Comparison of ENCODE assay signal across 11 cellular contexts in genomic region chr6:54698974-54699373, GRCh38.
DNase-seq lines count a peak whose midpoint lies in the region; ATAC-seq and TF ChIP-seq lines count a peak whose summit lies in the region.
"Had no signal": no experiment of that assay in that cellular context is flagged by ENCODE, and none has a peak within 500 bp of the region (broad histone marks: within the 10 kb centered on the region; RNA-seq: fewer than 3 reads in every experiment).

No MANE protein-coding gene starts in this region.

- H3K27me3 ChIP-seq in esophagus (ENCODE audit: control insufficient read depth in 1 of 2, insufficient read depth in 2 of 2, low read length in 2 of 2) (no peaks in the 10 kb centered on the region), vagina (no peaks in the 10 kb centered on the region)

- no peak overlapping the region for H3K27ac Mint-ChIP-seq in activated CD8-positive, alpha-beta T cell treated with anti-CD3 and anti-CD28 coated beads, Interleukin-2, amount 10 ng/mL, durations not matched to agents 7 days and 5 days
- H3K27ac Mint-ChIP-seq: natural killer cell treated with Interleukin-12 subunit alpha and Interleukin-12 subunit beta and Interleukin-15 and Interleukin-18, amount 100 ng/mL, for 72 hours had no signal

- WGBS in esophagus, 2 donors, result 37 to 41% methylated on average over 3 of the region's 3 CpGs

- DNase-seq in ELF-1 (ENCODE audit: low read depth, low spot score), result peak; percentile 72
- no peak for DNase-seq in NCI-H1436 (lab: John Stamatoyannopoulos, UW)
- no peak for DNase-seq in activated CD8-positive, alpha-beta T cell treated with anti-CD3 and anti-CD28 coated beads, Interleukin-2, amount 10 ng/mL, durations not matched to agents 7 days and 5 days
- no peak for DNase-seq in vagina (ENCODE audit: extremely low spot score in 2 of 2)
- DNase-seq: activated CD4-positive, CD25-positive, alpha-beta regulatory T cell; SHP77 treated with DMSO at 0.1 percent for 48 hours had no signal

- H3K27me3 Mint-ChIP-seq in activated CD8-positive, alpha-beta T cell treated with anti-CD3 and anti-CD28 coated beads, Interleukin-2, amount 10 ng/mL, durations not matched to agents 7 days and 5 days (ENCODE audit: low read depth), result no peaks in the 10 kb centered on the region

- TF ChIP-seq CTCF in vagina (IDR thresholded peaks at IDR 0.05), result no peak

- intact Hi-C loops in vagina (cut with DNase I), result no loop called here

- peak; percentile 77 for ATAC-seq in GM19397 (IDR thresholded peaks at IDR 0.05; ENCODE audit: unreplicated experiment)
- peak; percentile 84 for ATAC-seq in HG03039 (IDR thresholded peaks at IDR 0.05; ENCODE audit: unreplicated experiment)
- no peak for ATAC-seq in activated CD8-positive, alpha-beta T cell treated with anti-CD3 and anti-CD28 coated beads, Interleukin-2, amount 10 ng/mL, durations not matched to agents 7 days and 5 days
- no peak for ATAC-seq in HG02763 (IDR thresholded peaks at IDR 0.05; ENCODE audit: unreplicated experiment)
- ATAC-seq: natural killer cell treated with Interleukin-12 subunit alpha and Interleukin-12 subunit beta and Interleukin-15 and Interleukin-18, amount 100 ng/mL, for 72 hours had no signal

- POLR2A ChIA-PET in activated CD8-positive, alpha-beta T cell treated with anti-CD3 and anti-CD28 coated beads, Interleukin-2, amount 10 ng/mL, durations not matched to agents 7 days and 5 days (lab: Charles Lee), result no interaction called here

- H3K36me3 Mint-ChIP-seq in activated CD8-positive, alpha-beta T cell treated with anti-CD3 and anti-CD28 coated beads, Interleukin-2, amount 10 ng/mL, durations not matched to agents 7 days and 5 days (ENCODE audit: low read depth), result no peaks in the 10 kb centered on the region
- H3K36me3 Mint-ChIP-seq: natural killer cell treated with Interleukin-12 subunit alpha and Interleukin-12 subunit beta and Interleukin-15 and Interleukin-18, amount 100 ng/mL, for 72 hours had no signal

- H3K36me3 ChIP-seq in esophagus (ENCODE audit: control insufficient read depth in 2 of 2, insufficient read depth in 2 of 2, low read length in 1 of 2), result no peaks in the 10 kb centered on the region
- H3K36me3 ChIP-seq in vagina, result no peaks in the 10 kb centered on the region

- H3K4me3 ChIP-seq in esophagus (ENCODE audit: low read depth in 1 of 2, low read length in 2 of 2), result no peak overlapping the region
- H3K4me3 ChIP-seq in vagina, result no peak overlapping the region

- H3K4me1 ChIP-seq in esophagus (ENCODE audit: control insufficient read depth in 2 of 2, insufficient read depth in 2 of 2, low read length in 1 of 2), result no peaks in the 10 kb centered on the region
- H3K4me1 ChIP-seq in vagina, result no peaks in the 10 kb centered on the region

- H3K4me3 Mint-ChIP-seq in activated CD8-positive, alpha-beta T cell treated with anti-CD3 and anti-CD28 coated beads, Interleukin-2, amount 10 ng/mL, durations not matched to agents 7 days and 5 days, result no peak overlapping the region
- H3K4me3 Mint-ChIP-seq: natural killer cell treated with Interleukin-12 subunit alpha and Interleukin-12 subunit beta and Interleukin-15 and Interleukin-18, amount 100 ng/mL, for 72 hours had no signal

- peak overlapping the region; percentile 34 to 55 for H3K27ac ChIP-seq in esophagus (ENCODE audit: low read depth in 2 of 2, low read length in 1 of 2)
- H3K27ac ChIP-seq in vagina, result no peak overlapping the region

- no peaks in the 10 kb centered on the region for H3K4me1 Mint-ChIP-seq in activated CD8-positive, alpha-beta T cell treated with anti-CD3 and anti-CD28 coated beads, Interleukin-2, amount 10 ng/mL, durations not matched to agents 7 days and 5 days (ENCODE audit: low read depth)

- CTCF ChIA-PET in activated CD8-positive, alpha-beta T cell treated with anti-CD3 and anti-CD28 coated beads, Interleukin-2, amount 10 ng/mL, durations not matched to agents 7 days and 5 days (lab: Charles Lee), result no interaction called here

- no peak for TF ChIP-seq POLR2A in vagina (IDR thresholded peaks at IDR 0.05)

- H3K9me3 Mint-ChIP-seq in activated CD8-positive, alpha-beta T cell treated with anti-CD3 and anti-CD28 coated beads, Interleukin-2, amount 10 ng/mL, durations not matched to agents 7 days and 5 days (ENCODE audit: insufficient read depth), result no peaks in the 10 kb centered on the region
- H3K9me3 Mint-ChIP-seq: natural killer cell treated with Interleukin-12 subunit alpha and Interleukin-12 subunit beta and Interleukin-15 and Interleukin-18, amount 100 ng/mL, for 72 hours had no signal

- no peaks in the 10 kb centered on the region for H3K9me3 ChIP-seq in esophagus (ENCODE audit: control insufficient read depth in 2 of 2, insufficient read depth in 1 of 2, low read depth in 1 of 2, low read length in 1 of 2)
- no peaks in the 10 kb centered on the region for H3K9me3 ChIP-seq in vagina

Comparison
In these comparisons a context has a peak if more than half of its experiments do, and no peak if none do; other contexts are left out.
1. ATAC-seq: peak in GM19397 (single experiment) and HG03039 (single experiment); none in activated CD8-positive, alpha-beta T cell treated with anti-CD3 and anti-CD28 coated beads, Interleukin-2, amount 10 ng/mL, durations not matched to agents 7 days and 5 days (single experiment) and HG02763 (single experiment).